In genomic region chr14:66371776-66372175, GRCh38 we compare ENCODE assay signal across 28 cellular contexts.
"Had no signal": no experiment of that assay in that cellular context is flagged by ENCODE, and none has a peak within 500 bp of the region (broad histone marks: within the 10 kb centered on the region; RNA-seq: fewer than 3 reads in every experiment).

No MANE protein-coding gene starts in this region.

- H3K36me3 ChIP-seq: colonic mucosa, esophagus squamous epithelium, gastrocnemius medialis, gastroesophageal sphincter, heart left ventricle, heart right ventricle had no signal

- H3K4me3 Mint-ChIP-seq: dendritic cell treated with granulocyte-macrophage colony-stimulating factor and Interleukin-4, amounts not matched to agents 40 ng/mL and 50 ng/mL, for 4 days; effector memory CD8-positive, alpha-beta T cell; endodermal cell had no signal

- H3K27me3 Mint-ChIP-seq: dendritic cell treated with granulocyte-macrophage colony-stimulating factor and Interleukin-4, amounts not matched to agents 40 ng/mL and 50 ng/mL, for 4 days; effector memory CD8-positive, alpha-beta T cell had no signal

- H3K9me3 Mint-ChIP-seq: dendritic cell treated with granulocyte-macrophage colony-stimulating factor and Interleukin-4, amounts not matched to agents 40 ng/mL and 50 ng/mL, for 4 days; effector memory CD8-positive, alpha-beta T cell; endodermal cell had no signal

- H3K4me1 ChIP-seq: colonic mucosa, esophagus squamous epithelium, foreskin keratinocyte, gastrocnemius medialis, gastroesophageal sphincter, heart left ventricle, heart right ventricle had no signal

- DNase-seq: colonic mucosa; cortex of kidney; dermis blood vessel endothelial cell; dorsolateral prefrontal cortex; effector CD4-positive, alpha-beta T cell; effector CD8-positive, alpha-beta T cell; effector memory CD4-positive, alpha-beta T cell; effector memory CD8-positive, alpha-beta T cell; endodermal cell; erythroblast; esophagus squamous epithelium; foreskin fibroblast; foreskin keratinocyte; foreskin melanocyte; gastrocnemius medialis; glutamatergic neuron; head of caudate nucleus; heart left ventricle; heart right ventricle had no signal

- H3K4me3 ChIP-seq: colonic mucosa, coronary artery, dorsolateral prefrontal cortex, esophagus squamous epithelium, gastrocnemius medialis, gastroesophageal sphincter, heart left ventricle, heart right ventricle had no signal

- H3K27ac ChIP-seq: colonic mucosa, coronary artery, dorsolateral prefrontal cortex, epithelial cell of prostate, esophagus squamous epithelium, foreskin keratinocyte, gastrocnemius medialis, gastroesophageal sphincter, heart left ventricle, heart right ventricle had no signal

- H3K27ac Mint-ChIP-seq: dendritic cell treated with granulocyte-macrophage colony-stimulating factor and Interleukin-4, amounts not matched to agents 40 ng/mL and 50 ng/mL, for 4 days; endodermal cell had no signal

- FAIRE-seq: colon, endometrium, endothelial cell of umbilical vein, frontal cortex had no signal

- H3K9me3 ChIP-seq: colonic mucosa, esophagus squamous epithelium, gastrocnemius medialis, gastroesophageal sphincter, heart left ventricle, heart right ventricle had no signal

- ATAC-seq: effector memory CD8-positive, alpha-beta T cell; esophagus mucosa; foreskin keratinocyte; gastrocnemius medialis; gastroesophageal sphincter; heart left ventricle; heart right ventricle had no signal

- H3K27me3 ChIP-seq: colonic mucosa, dorsolateral prefrontal cortex, esophagus squamous epithelium, foreskin keratinocyte, gastrocnemius medialis, gastroesophageal sphincter, heart left ventricle, heart right ventricle had no signal
